ENCODE assay signal across 10 cellular contexts in the genomic region with DNA sequence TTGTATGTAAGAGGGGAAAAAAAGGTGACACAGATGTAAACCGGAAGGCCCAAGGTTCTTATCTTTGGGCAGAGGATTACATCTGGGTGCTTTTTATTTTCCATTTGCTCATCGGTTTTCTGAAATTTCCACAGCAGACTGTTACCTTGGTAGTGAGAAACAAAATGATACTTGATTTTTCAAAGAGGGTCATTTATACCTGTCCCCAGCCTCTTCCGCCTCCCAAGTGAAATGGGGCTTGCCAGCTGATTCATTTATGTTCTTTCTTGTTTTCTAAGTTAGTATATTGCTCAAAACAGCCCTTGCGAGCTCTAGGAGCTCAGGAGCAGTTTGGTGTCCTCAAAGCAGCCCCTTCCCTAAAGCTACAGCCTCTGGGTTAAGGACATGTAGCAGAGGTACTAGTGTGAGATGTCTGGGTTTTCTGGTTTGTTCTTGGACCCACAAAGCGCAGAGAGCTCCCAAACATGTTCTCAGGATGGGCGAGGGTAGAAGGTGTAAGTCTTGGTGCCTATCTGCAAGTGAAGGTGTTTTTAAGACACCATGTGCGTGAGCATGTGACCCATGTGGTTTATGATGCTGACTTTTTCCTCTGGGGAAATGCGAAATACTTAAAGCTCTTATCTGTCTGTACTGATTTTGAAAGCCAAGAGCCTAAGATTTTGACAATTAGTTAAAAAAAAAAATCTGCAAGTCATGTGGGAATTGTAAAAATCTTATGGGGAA. TPM values are rescaled to one million over a fixed set of nuclear protein-coding genes. Genes with fewer than 3 reads are reported as not detected.
DNase-seq lines count a peak whose midpoint lies in the region; ATAC-seq and TF ChIP-seq lines count a peak whose summit lies in the region.
"Had no signal": no experiment of that assay in that cellular context is flagged by ENCODE, and none has a peak within 500 bp of the region (broad histone marks: within the 10 kb centered on the region; RNA-seq: fewer than 3 reads in every experiment).

No MANE protein-coding gene starts in this region.

- no peak for TF ChIP-seq CTCF in HFFc6 (IDR thresholded peaks at IDR 0.05)

- no peaks in the 10 kb centered on the region for H3K4me1 ChIP-seq in naive thymus-derived CD4-positive, alpha-beta T cell (ENCODE audit: control insufficient read depth in 2 of 2, insufficient read depth in 2 of 2, low read length in 2 of 2)

- CTCF ChIA-PET in naive thymus-derived CD4-positive, alpha-beta T cell (lab: Charles Lee) = no interaction called here

- ATAC-seq in GM18861 (IDR thresholded peaks at IDR 0.05; ENCODE audit: unreplicated experiment) (peak; percentile 49), GM21526 (IDR thresholded peaks at IDR 0.05; ENCODE audit: low FRiP score, unreplicated experiment) (peak; percentile 64), HG03460 (IDR thresholded peaks at IDR 0.05; ENCODE audit: unreplicated experiment) (peak; percentile 72)
- ATAC-seq in naive thymus-derived CD4-positive, alpha-beta T cell = peak; percentile 24
- ATAC-seq: body of pancreas, PC-3 had no signal

- H3K27me3 ChIP-seq in naive thymus-derived CD4-positive, alpha-beta T cell (ENCODE audit: control insufficient read depth in 2 of 2, insufficient read depth in 2 of 2, low read length in 2 of 2) = no peaks in the 10 kb centered on the region
- H3K27me3 ChIP-seq: body of pancreas had no signal

- POLR2A ChIA-PET in naive thymus-derived CD4-positive, alpha-beta T cell (lab: Charles Lee) = no interaction called here

- H3K9me3 Mint-ChIP-seq in naive thymus-derived CD4-positive, alpha-beta T cell = no peaks in the 10 kb centered on the region
- H3K9me3 Mint-ChIP-seq in HFFc6 = no peaks in the 10 kb centered on the region

- H3K36me3 ChIP-seq in naive thymus-derived CD4-positive, alpha-beta T cell (ENCODE audit: control insufficient read depth in 2 of 3, insufficient read depth in 3 of 3, low read length in 3 of 3) = no peaks in the 10 kb centered on the region

- H3K36me3 Mint-ChIP-seq in naive thymus-derived CD4-positive, alpha-beta T cell = no peaks in the 10 kb centered on the region
- no peaks in the 10 kb centered on the region for H3K36me3 Mint-ChIP-seq in HFFc6 (ENCODE audit: low read depth)

- H3K27me3 Mint-ChIP-seq in naive thymus-derived CD4-positive, alpha-beta T cell = peaks cover 0 to 3% (median 0%) of the 10 kb centered on the region in 5 donors
- peaks cover 4% of the 10 kb centered on the region for H3K27me3 Mint-ChIP-seq in HFFc6 (ENCODE audit: insufficient read depth)

- H3K27ac ChIP-seq in naive thymus-derived CD4-positive, alpha-beta T cell (ENCODE audit: low read depth, low read length) = no peak overlapping the region
- H3K27ac ChIP-seq: body of pancreas had no signal

- peak overlapping the region in 1 of 10 donors; percentile 15 for H3K4me3 Mint-ChIP-seq in naive thymus-derived CD4-positive, alpha-beta T cell
- no peak overlapping the region for H3K4me3 Mint-ChIP-seq in HFFc6

- no peaks in the 10 kb centered on the region for H3K9me3 ChIP-seq in naive thymus-derived CD4-positive, alpha-beta T cell (ENCODE audit: control insufficient read depth in 2 of 3, low read length in 3 of 3)
- H3K9me3 ChIP-seq: body of pancreas had no signal

- peak overlapping the region in 7 of 9 donors; percentile 22 to 74 (median 49) for H3K27ac Mint-ChIP-seq in naive thymus-derived CD4-positive, alpha-beta T cell
- no peak overlapping the region for H3K27ac Mint-ChIP-seq in HFFc6

- peak in 1 of 9 donors; percentile 32 for DNase-seq in naive thymus-derived CD4-positive, alpha-beta T cell
- no peak for DNase-seq in HFFc6
- DNase-seq in germinal center (ENCODE audit: low spot score) = no peak
- DNase-seq in activated effector memory CD4-positive, alpha-beta T cell treated with anti-CD3 and anti-CD28 coated beads, Interleukin-2, amount 50 U/mL, for 16 hours = no peak
- DNase-seq in NCI-H1048 (lab: John Stamatoyannopoulos, UW) = no peak
- DNase-seq: body of pancreas, PC-3 had no signal

- intact Hi-C loops in naive thymus-derived CD4-positive, alpha-beta T cell (cut with micrococcal nuclease) = no loop called here

- peaks cover 5 to 9% (median 7%) of the 10 kb centered on the region in 7 donors for H3K4me1 Mint-ChIP-seq in naive thymus-derived CD4-positive, alpha-beta T cell
- H3K4me1 Mint-ChIP-seq in HFFc6 (ENCODE audit: low read depth) = no peaks in the 10 kb centered on the region

- H3K4me3 ChIP-seq in naive thymus-derived CD4-positive, alpha-beta T cell (ENCODE audit: low read length) = no peak overlapping the region
- H3K4me3 ChIP-seq: body of pancreas had no signal

RNA-seq across cellular contexts. Expression of a gene that starts 38.3 kb away (rescaled TPM):
- total RNA-seq in naive thymus-derived CD4-positive, alpha-beta T cell = 10 to 100 TPM in 1 of 5 experiments, 1 to 10 TPM in 3, under 1 TPM in 1; 0.82 to 44.8 (median 3.4) TPM
- polyA plus RNA-seq in naive thymus-derived CD4-positive, alpha-beta T cell = under 1 TPM; 0.20 to 0.48 TPM
- under 1 TPM; 0.06 to 0.36 (median 0.18) TPM for total RNA-seq in HFFc6 (2021; fragmentation: NEBNext Ultra II Directional; extraction: Animal tissue kit (Norgen Biotek cat#: 25700))
- total RNA-seq: PC-3 had no signal
